19 cellular contexts compared by ENCODE assay signal in the genomic region with DNA sequence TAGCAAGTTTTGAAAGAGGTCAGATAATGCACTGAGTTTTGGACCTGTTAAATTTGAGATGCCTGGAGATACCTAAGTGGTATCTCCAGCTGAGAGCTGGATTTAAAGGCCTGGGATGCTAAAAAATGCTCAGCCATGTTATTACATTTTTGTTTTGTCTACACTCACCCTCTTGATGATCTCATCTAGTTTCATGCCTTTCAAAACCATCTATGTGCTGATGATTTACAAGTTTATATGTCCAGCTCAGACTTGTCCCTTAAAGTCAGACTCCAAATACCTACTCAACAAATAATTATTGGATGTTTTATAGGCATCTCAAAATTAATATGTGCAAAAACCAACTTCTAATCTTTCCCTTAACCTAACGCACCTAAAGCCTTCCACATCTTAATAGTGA.
DNase-seq lines count a peak whose midpoint lies in the region; ATAC-seq and TF ChIP-seq lines count a peak whose summit lies in the region.
"Had no signal": no experiment of that assay in that cellular context is flagged by ENCODE, and none has a peak within 500 bp of the region (broad histone marks: within the 10 kb centered on the region; RNA-seq: fewer than 3 reads in every experiment).

No MANE protein-coding gene starts in this region.

- TF ChIP-seq CTCF in Calu3 (IDR thresholded peaks at IDR 0.05; ENCODE audit: unreplicated experiment) (no peak), epithelial cell of esophagus (IDR thresholded peaks at IDR 0.05; ENCODE audit: insufficient read depth, low read depth, low read length, missing control alignments) (no peak)

- CTCF ChIA-PET in Calu3 (lab: Charles Lee), result no interaction called here

- ATAC-seq in activated naive CD8-positive, alpha-beta T cell treated with anti-CD3 and anti-CD28 coated beads, Interleukin-2, amount 50 U/mL, for 24 hours, result no peak
- ATAC-seq: CD8-positive, alpha-beta T cell; GM12878 had no signal

- no peak overlapping the region for H3K4me3 ChIP-seq in epithelial cell of esophagus (ENCODE audit: low read length)
- H3K4me3 ChIP-seq: BLaER1, GM12878, HAP-1 had no signal

- no TSS peak for BruUV-seq in Calu3 (replicated peaks; lab: Mats Ljungman, UMichigan)

- no peak for DNase-seq in Calu3
- DNase-seq in epithelial cell of esophagus (ENCODE audit: low read depth), result peak; percentile 80
- peak; percentile 17 for DNase-seq in kidney glomerular epithelial cell (lab: John Stamatoyannopoulos, UW)
- DNase-seq in activated CD4-positive, alpha-beta T cell treated with anti-CD3 and anti-CD28 coated beads for 4 hours, result no peak
- no peak for DNase-seq in NCI-H1105 treated with DMSO at 0.1 percent for 48 hours (lab: John Stamatoyannopoulos, UW)
- no peak for DNase-seq in activated naive CD8-positive, alpha-beta T cell treated with anti-CD3 and anti-CD28 coated beads, Interleukin-2, amount 50 U/mL, for 24 hours
- DNase-seq: Caco-2; CD4-positive, CD25-positive, alpha-beta regulatory T cell; CD8-positive, alpha-beta T cell; DMS 273 treated with DMSO at 0.1 percent for 48 hours; DMS79; EL; GDM1; GOT3; HFFc6 had no signal

- peaks cover 78% of the 10 kb centered on the region for H3K4me1 Mint-ChIP-seq in Calu3 (ENCODE audit: low read depth, unreplicated experiment)
- H3K4me1 Mint-ChIP-seq in activated naive CD8-positive, alpha-beta T cell treated with anti-CD3 and anti-CD28 coated beads, Interleukin-2, amount 50 U/mL, for 24 hours, result no peaks in the 10 kb centered on the region
- H3K4me1 Mint-ChIP-seq: B cell; CD4-positive, CD25-positive, alpha-beta regulatory T cell had no signal

- peaks cover 11% of the 10 kb centered on the region for H3K9me3 Mint-ChIP-seq in Calu3 (ENCODE audit: low read depth, unreplicated experiment)
- no peaks in the 10 kb centered on the region for H3K9me3 Mint-ChIP-seq in activated naive CD8-positive, alpha-beta T cell treated with anti-CD3 and anti-CD28 coated beads, Interleukin-2, amount 50 U/mL, for 24 hours
- H3K9me3 Mint-ChIP-seq: CD8-positive, alpha-beta T cell; HFFc6 had no signal

- intact Hi-C loops in Calu3 (cut with micrococcal nuclease; ENCODE audit: unreplicated experiment), result no loop called here

- no peak overlapping the region for H3K4me3 Mint-ChIP-seq in Calu3 (ENCODE audit: low read depth, unreplicated experiment)
- no peak overlapping the region for H3K4me3 Mint-ChIP-seq in activated naive CD8-positive, alpha-beta T cell treated with anti-CD3 and anti-CD28 coated beads, Interleukin-2, amount 50 U/mL, for 24 hours
- H3K4me3 Mint-ChIP-seq: B cell; CD4-positive, CD25-positive, alpha-beta regulatory T cell; CD8-positive, alpha-beta T cell; HFFc6 had no signal

- H3K27ac Mint-ChIP-seq in Calu3 (ENCODE audit: unreplicated experiment), result peak overlapping the region; percentile 18
- no peak overlapping the region for H3K27ac Mint-ChIP-seq in activated naive CD8-positive, alpha-beta T cell treated with anti-CD3 and anti-CD28 coated beads, Interleukin-2, amount 50 U/mL, for 24 hours
- H3K27ac Mint-ChIP-seq: B cell; CD4-positive, CD25-positive, alpha-beta regulatory T cell; CD8-positive, alpha-beta T cell; HFFc6 had no signal

- no peaks in the 10 kb centered on the region for H3K27me3 Mint-ChIP-seq in Calu3 (ENCODE audit: unreplicated experiment)
- H3K27me3 Mint-ChIP-seq in activated naive CD8-positive, alpha-beta T cell treated with anti-CD3 and anti-CD28 coated beads, Interleukin-2, amount 50 U/mL, for 24 hours, result no peaks in the 10 kb centered on the region
- H3K27me3 Mint-ChIP-seq: B cell had no signal

- H3K36me3 Mint-ChIP-seq in Calu3 (ENCODE audit: insufficient read depth, unreplicated experiment), result no peaks in the 10 kb centered on the region
- no peaks in the 10 kb centered on the region for H3K36me3 Mint-ChIP-seq in activated naive CD8-positive, alpha-beta T cell treated with anti-CD3 and anti-CD28 coated beads, Interleukin-2, amount 50 U/mL, for 24 hours (ENCODE audit: low read depth)
- H3K36me3 Mint-ChIP-seq: CD4-positive, CD25-positive, alpha-beta regulatory T cell; CD8-positive, alpha-beta T cell had no signal

Comparison
In these comparisons a context has a peak if more than half of its experiments do, and no peak if none do; other contexts are left out.
1. DNase-seq: peak in epithelial cell of esophagus (single experiment) and kidney glomerular epithelial cell (single experiment); none in Calu3 (single experiment), activated CD4-positive, alpha-beta T cell treated with anti-CD3 and anti-CD28 coated beads for 4 hours (0 of 2), NCI-H1105 treated with DMSO at 0.1 percent for 48 hours (single experiment) and activated naive CD8-positive, alpha-beta T cell treated with anti-CD3 and anti-CD28 coated beads, Interleukin-2, amount 50 U/mL, for 24 hours (single experiment).